In the genomic region with DNA sequence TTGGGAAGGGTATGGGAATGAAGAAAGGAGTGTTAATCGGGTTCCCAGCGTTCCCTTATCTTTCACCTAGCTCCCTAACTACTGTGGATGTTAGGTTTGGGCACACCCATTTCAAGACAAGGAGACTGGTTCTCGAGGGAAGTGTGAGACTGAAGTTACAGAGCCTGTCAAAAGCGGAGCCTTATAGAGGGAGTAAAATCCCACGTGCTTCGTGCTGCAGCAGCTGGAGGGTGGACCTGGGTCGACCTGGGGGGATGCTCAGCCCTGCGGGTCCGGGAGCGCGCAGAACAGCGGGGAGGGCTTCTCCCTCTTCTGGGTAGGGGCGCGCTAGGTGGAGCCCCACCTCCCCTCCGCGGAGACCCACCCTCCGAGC, we compare ENCODE assay signal across 8 cellular contexts. TPM values are rescaled to one million over a fixed set of nuclear protein-coding genes. Genes with fewer than 3 reads are reported as not detected.
DNase-seq lines count a peak whose midpoint lies in the region; ATAC-seq and TF ChIP-seq lines count a peak whose summit lies in the region.

No MANE protein-coding gene starts in this region.

- no peak for TF ChIP-seq RAD21 in Ishikawa (IDR thresholded peaks at IDR 0.05; ENCODE audit: low read depth)

- H3K27me3 Mint-ChIP-seq in activated T-helper 1 cell treated with anti-CD3 and anti-CD28 coated beads, Interleukin-12 subunit alpha, Interleukin-12 subunit beta, Interleukin-2, Interleukin-4 antibody, amounts not matched to agents 30 ng/mL and 10 ng/mL and 1 ng/mL, durations not matched to agents 14 hours and 24 hours and 36 hours (ENCODE audit: insufficient read depth): peaks cover 33% of the 10 kb centered on the region
- peaks cover 7% of the 10 kb centered on the region for H3K27me3 Mint-ChIP-seq in stimulated activated memory B cell treated with anti-CD40 and anti-IgM and Interleukin-4, amounts not matched to agents 10 μg/mL and 1 μg/mL and 100 μg/mL, for 72 hours

- intact Hi-C loops in activated T-helper 1 cell treated with anti-CD3 and anti-CD28 coated beads, Interleukin-12 subunit alpha, Interleukin-12 subunit beta, Interleukin-2, Interleukin-4 antibody, amounts not matched to agents 30 ng/mL and 10 ng/mL and 1 ng/mL, durations not matched to agents 14 hours and 24 hours and 36 hours (cut with micrococcal nuclease): loop anchor here (2.0 to 5.0 kb wide), 2 partner anchors 586 to 842 kb away; a partner anchor contains a TSS

- DNase-seq in DMS 273 treated with DMSO at 0.1 percent for 48 hours (lab: John Stamatoyannopoulos, UW): peak; percentile 11
- DNase-seq in activated T-helper 1 cell treated with anti-CD3 and anti-CD28 coated beads, Interleukin-12 subunit alpha, Interleukin-12 subunit beta, Interleukin-2, Interleukin-4 antibody, amounts not matched to agents 30 ng/mL and 10 ng/mL and 1 ng/mL, durations not matched to agents 14 hours and 24 hours and 36 hours (ENCODE audit: low spot score): no peak
- DNase-seq in NCI-H1092 (lab: John Stamatoyannopoulos, UW): no peak
- DNase-seq in iPS-NIHi7 (ENCODE audit: extremely low spot score): no peak

- H3K4me3 ChIP-seq in iPS-11a (ENCODE audit: low read depth, low read length): peak overlapping the region; percentile 48

- peak overlapping the region; percentile 86 for H3K4me3 Mint-ChIP-seq in activated T-helper 1 cell treated with anti-CD3 and anti-CD28 coated beads, Interleukin-12 subunit alpha, Interleukin-12 subunit beta, Interleukin-2, Interleukin-4 antibody, amounts not matched to agents 30 ng/mL and 10 ng/mL and 1 ng/mL, durations not matched to agents 14 hours and 24 hours and 36 hours
- peak overlapping the region; percentile 79 for H3K4me3 Mint-ChIP-seq in stimulated activated memory B cell treated with anti-CD40 and anti-IgM and Interleukin-4, amounts not matched to agents 10 μg/mL and 1 μg/mL and 100 μg/mL, for 72 hours

- peaks cover 28% of the 10 kb centered on the region for H3K36me3 Mint-ChIP-seq in activated T-helper 1 cell treated with anti-CD3 and anti-CD28 coated beads, Interleukin-12 subunit alpha, Interleukin-12 subunit beta, Interleukin-2, Interleukin-4 antibody, amounts not matched to agents 30 ng/mL and 10 ng/mL and 1 ng/mL, durations not matched to agents 14 hours and 24 hours and 36 hours (ENCODE audit: low read depth)
- peaks cover 21% of the 10 kb centered on the region for H3K36me3 Mint-ChIP-seq in stimulated activated memory B cell treated with anti-CD40 and anti-IgM and Interleukin-4, amounts not matched to agents 10 μg/mL and 1 μg/mL and 100 μg/mL, for 72 hours

- H3K9me3 Mint-ChIP-seq in activated T-helper 1 cell treated with anti-CD3 and anti-CD28 coated beads, Interleukin-12 subunit alpha, Interleukin-12 subunit beta, Interleukin-2, Interleukin-4 antibody, amounts not matched to agents 30 ng/mL and 10 ng/mL and 1 ng/mL, durations not matched to agents 14 hours and 24 hours and 36 hours: no peaks in the 10 kb centered on the region
- H3K9me3 Mint-ChIP-seq in stimulated activated memory B cell treated with anti-CD40 and anti-IgM and Interleukin-4, amounts not matched to agents 10 μg/mL and 1 μg/mL and 100 μg/mL, for 72 hours: no peaks in the 10 kb centered on the region

- H3K27ac Mint-ChIP-seq in activated T-helper 1 cell treated with anti-CD3 and anti-CD28 coated beads, Interleukin-12 subunit alpha, Interleukin-12 subunit beta, Interleukin-2, Interleukin-4 antibody, amounts not matched to agents 30 ng/mL and 10 ng/mL and 1 ng/mL, durations not matched to agents 14 hours and 24 hours and 36 hours: peak overlapping the region; percentile 61
- peak overlapping the region; percentile 83 for H3K27ac Mint-ChIP-seq in stimulated activated memory B cell treated with anti-CD40 and anti-IgM and Interleukin-4, amounts not matched to agents 10 μg/mL and 1 μg/mL and 100 μg/mL, for 72 hours

- ATAC-seq in GM21528 (IDR thresholded peaks at IDR 0.05; ENCODE audit: low FRiP score, unreplicated experiment): peak; percentile 41
- peak; percentile 72 for ATAC-seq in stimulated activated memory B cell treated with anti-CD40 and anti-IgM and Interleukin-4, amounts not matched to agents 10 μg/mL and 1 μg/mL and 100 μg/mL, for 72 hours

- peaks cover 38% of the 10 kb centered on the region for H3K4me1 Mint-ChIP-seq in activated T-helper 1 cell treated with anti-CD3 and anti-CD28 coated beads, Interleukin-12 subunit alpha, Interleukin-12 subunit beta, Interleukin-2, Interleukin-4 antibody, amounts not matched to agents 30 ng/mL and 10 ng/mL and 1 ng/mL, durations not matched to agents 14 hours and 24 hours and 36 hours (ENCODE audit: low read depth)
- H3K4me1 Mint-ChIP-seq in stimulated activated memory B cell treated with anti-CD40 and anti-IgM and Interleukin-4, amounts not matched to agents 10 μg/mL and 1 μg/mL and 100 μg/mL, for 72 hours: peaks cover 38% of the 10 kb centered on the region

- no peak for TF ChIP-seq EP300 in Ishikawa (IDR thresholded peaks at IDR 0.05; ENCODE audit: borderline replicate concordance)

TF ChIP-seq in Ishikawa, 13 proteins besides CTCF, POLR2A, EP300 and RAD21:
- TF ChIP-seq, protein P1, sequence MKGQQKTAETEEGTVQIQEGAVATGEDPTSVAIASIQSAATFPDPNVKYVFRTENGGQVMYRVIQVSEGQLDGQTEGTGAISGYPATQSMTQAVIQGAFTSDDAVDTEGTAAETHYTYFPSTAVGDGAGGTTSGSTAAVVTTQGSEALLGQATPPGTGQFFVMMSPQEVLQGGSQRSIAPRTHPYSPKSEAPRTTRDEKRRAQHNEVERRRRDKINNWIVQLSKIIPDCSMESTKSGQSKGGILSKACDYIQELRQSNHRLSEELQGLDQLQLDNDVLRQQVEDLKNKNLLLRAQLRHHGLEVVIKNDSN (IDR thresholded peaks at IDR 0.05): peak; percentile 49; the same call in 1 of the 2 replicates
- TF ChIP-seq TAF1 (IDR thresholded peaks at IDR 0.05; ENCODE audit: low read depth) (no peak), EGR1 (IDR thresholded peaks at IDR 0.05) (no peak), ZBTB7A (IDR thresholded peaks at IDR 0.05; ENCODE audit: low read depth) (0 out of 2 replicates have a peak, but pooled peaks have one; percentile 34)
- TF ChIP-seq, protein P2, sequence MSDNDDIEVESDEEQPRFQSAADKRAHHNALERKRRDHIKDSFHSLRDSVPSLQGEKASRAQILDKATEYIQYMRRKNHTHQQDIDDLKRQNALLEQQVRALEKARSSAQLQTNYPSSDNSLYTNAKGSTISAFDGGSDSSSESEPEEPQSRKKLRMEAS (IDR thresholded peaks at IDR 0.05): peak; percentile 94

RNA-seq across cellular contexts. Expression of a gene that starts 0.3 kb away (rescaled TPM):
- total RNA-seq in activated T-helper 1 cell treated with anti-CD3 and anti-CD28 coated beads, Interleukin-12 subunit alpha, Interleukin-12 subunit beta, Interleukin-2, Interleukin-4 antibody, amounts not matched to agents 30 ng/mL and 10 ng/mL and 1 ng/mL, durations not matched to agents 14 hours and 24 hours and 36 hours: 60.8 and 63.4 TPM in 2 replicates

RNA-seq across cellular contexts. Expression of a gene that starts 28.1 kb away (rescaled TPM):
- total RNA-seq in activated T-helper 1 cell treated with anti-CD3 and anti-CD28 coated beads, Interleukin-12 subunit alpha, Interleukin-12 subunit beta, Interleukin-2, Interleukin-4 antibody, amounts not matched to agents 30 ng/mL and 10 ng/mL and 1 ng/mL, durations not matched to agents 14 hours and 24 hours and 36 hours: not detected in 2 replicates
